Comparison of ENCODE assay signal across 8 cellular contexts in the genomic region with DNA sequence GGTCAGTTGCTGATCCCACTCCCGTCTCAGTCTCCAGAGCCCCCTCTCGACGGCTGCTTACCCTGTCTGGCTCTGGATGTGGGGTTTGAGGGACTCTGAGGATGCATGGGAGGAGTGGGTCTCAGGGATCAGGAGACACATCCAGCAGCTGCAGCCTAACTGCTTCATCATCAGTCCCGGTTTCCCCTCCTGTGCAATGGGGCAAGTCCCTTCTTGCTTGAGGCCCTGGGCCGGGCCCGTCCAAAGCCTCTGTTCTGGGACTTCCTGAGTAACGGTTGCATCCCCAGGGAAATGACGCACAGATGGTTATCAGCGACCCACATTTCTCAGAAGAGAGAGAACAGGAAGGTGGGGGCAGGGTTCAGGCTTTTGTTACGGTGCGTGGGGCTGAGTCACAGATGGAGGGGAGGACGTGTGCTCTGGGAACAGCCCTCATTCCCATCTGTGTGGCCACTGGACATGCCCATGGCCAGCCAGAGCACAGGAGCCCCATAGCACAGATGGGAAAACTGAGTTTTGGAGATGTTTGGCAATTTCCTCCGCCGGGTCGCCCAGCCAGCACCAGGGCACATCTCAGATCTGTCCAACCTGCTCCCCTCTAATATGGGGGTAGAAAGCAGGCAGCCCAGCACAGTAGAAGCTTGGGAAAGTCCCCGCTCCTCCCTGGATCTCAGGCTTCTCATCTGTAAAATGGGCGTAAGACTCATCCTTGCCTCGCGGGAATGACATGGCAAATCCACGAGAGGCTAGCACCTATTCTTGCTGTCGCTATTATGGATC. TPM values are rescaled to one million over a fixed set of nuclear protein-coding genes. Genes with fewer than 3 reads are reported as not detected.
DNase-seq lines count a peak whose midpoint lies in the region; ATAC-seq and TF ChIP-seq lines count a peak whose summit lies in the region.

No MANE protein-coding gene starts in this region.

- no peaks in the 10 kb centered on the region for H3K9me3 ChIP-seq in colonic mucosa
- H3K9me3 ChIP-seq in mucosa of rectum (ENCODE audit: control insufficient read depth in 2 of 2, low read length in 2 of 2) = no peaks in the 10 kb centered on the region

- CTCF ChIA-PET in activated CD4-positive, alpha-beta T cell treated with anti-CD3 and anti-CD28 coated beads for 36 hours (lab: Charles Lee) = interaction anchor here (0.7 kb wide), 1 partner anchor 27 kb away, joined by 3 read pairs; no protein-coding TSS in a partner anchor

- peak overlapping the region; percentile 54 for H3K4me3 ChIP-seq in ACC112 (ENCODE audit: low read depth, low read length)
- no peak overlapping the region for H3K4me3 ChIP-seq in colonic mucosa
- H3K4me3 ChIP-seq in mucosa of rectum (ENCODE audit: low read length in 2 of 2) = peak overlapping the region in 1 of 2 donors; percentile 45

- H3K27ac ChIP-seq in ACC112 (ENCODE audit: low read depth, low read length) (peak overlapping the region; percentile 98), colonic mucosa (peak overlapping the region; percentile 36), mucosa of rectum (ENCODE audit: low read depth in 2 of 2, low read length in 2 of 2) (peak overlapping the region; percentile 23 to 56)

- H3K4me1 ChIP-seq in ACC112 (ENCODE audit: control insufficient read depth, insufficient read depth, low read length, unreplicated experiment) (peaks cover 11% of the 10 kb centered on the region), colonic mucosa (no peaks in the 10 kb centered on the region), mucosa of rectum (ENCODE audit: control insufficient read depth in 2 of 2, insufficient read depth in 2 of 2, low read length in 2 of 2) (no peaks in the 10 kb centered on the region)

- H3K27me3 Mint-ChIP-seq in activated CD4-positive, alpha-beta T cell treated with anti-CD3 and anti-CD28 coated beads for 36 hours = no peaks in the 10 kb centered on the region
- peaks cover 3% of the 10 kb centered on the region for H3K27me3 Mint-ChIP-seq in progenitor cell of endocrine pancreas

- no peak overlapping the region for H3K4me3 Mint-ChIP-seq in activated CD4-positive, alpha-beta T cell treated with anti-CD3 and anti-CD28 coated beads for 36 hours
- no peak overlapping the region for H3K4me3 Mint-ChIP-seq in progenitor cell of endocrine pancreas (ENCODE audit: low read depth)

- ATAC-seq in activated CD4-positive, alpha-beta T cell treated with anti-CD3 and anti-CD28 coated beads for 36 hours = peak; percentile 95

- peaks cover 29% of the 10 kb centered on the region for H3K36me3 Mint-ChIP-seq in activated CD4-positive, alpha-beta T cell treated with anti-CD3 and anti-CD28 coated beads for 36 hours (ENCODE audit: low read depth)
- H3K36me3 Mint-ChIP-seq in progenitor cell of endocrine pancreas (ENCODE audit: insufficient read depth) = no peaks in the 10 kb centered on the region

- H3K79me2 ChIP-seq in ACC112 (ENCODE audit: control insufficient read depth, insufficient read depth, low read length, unreplicated experiment) = no peaks in the 10 kb centered on the region

- H3K27ac Mint-ChIP-seq in activated CD4-positive, alpha-beta T cell treated with anti-CD3 and anti-CD28 coated beads for 36 hours = no peak overlapping the region
- no peak overlapping the region for H3K27ac Mint-ChIP-seq in progenitor cell of endocrine pancreas

- TF ChIP-seq POLR2A in GM19193 (IDR thresholded peaks at IDR 0.05; ENCODE audit: extremely low read depth, insufficient read depth, insufficient read length) = peak; percentile 58

- peaks cover 1% of the 10 kb centered on the region for H3K9me3 Mint-ChIP-seq in activated CD4-positive, alpha-beta T cell treated with anti-CD3 and anti-CD28 coated beads for 36 hours (ENCODE audit: low read depth)
- no peaks in the 10 kb centered on the region for H3K9me3 Mint-ChIP-seq in progenitor cell of endocrine pancreas (ENCODE audit: low read depth)

- no peak overlapping the region for H2AFZ ChIP-seq in ACC112 (ENCODE audit: low read length, unreplicated experiment)

- H3K36me3 ChIP-seq in ACC112 (ENCODE audit: insufficient read depth, low read length) (no peaks in the 10 kb centered on the region), colonic mucosa (no peaks in the 10 kb centered on the region), mucosa of rectum (ENCODE audit: control insufficient read depth in 2 of 2, insufficient read depth in 2 of 2, low read length in 2 of 2) (peaks cover 0 to 3% of the 10 kb centered on the region in 2 donors)

- H3K4me1 Mint-ChIP-seq in activated CD4-positive, alpha-beta T cell treated with anti-CD3 and anti-CD28 coated beads for 36 hours = peaks cover 4% of the 10 kb centered on the region
- H3K4me1 Mint-ChIP-seq in progenitor cell of endocrine pancreas (ENCODE audit: low read depth) = no peaks in the 10 kb centered on the region

- H3K9ac ChIP-seq in colonic mucosa (ENCODE audit: low read depth in 2 of 2, low read length in 2 of 2) = peak overlapping the region in 1 of 2 donors; percentile 50
- no peak overlapping the region for H3K9ac ChIP-seq in mucosa of rectum (ENCODE audit: low read depth in 1 of 2, low read length in 2 of 2)

- DNase-seq in Kasumi-1 (lab: John Stamatoyannopoulos, UW) (peak; percentile 95 to 96), colonic mucosa (peak; percentile 49), stromal cell of bone marrow (ENCODE audit: low read depth) (peak; percentile 98), progenitor cell of endocrine pancreas (ENCODE audit: low spot score, unreplicated experiment) (no peak)
- peak; percentile 92 for DNase-seq in activated CD4-positive, alpha-beta T cell treated with anti-CD3 and anti-CD28 coated beads for 36 hours

- intact Hi-C loops in activated CD4-positive, alpha-beta T cell treated with anti-CD3 and anti-CD28 coated beads for 36 hours (cut with DNase I, micrococcal nuclease) = loop anchor here (1.0 to 2.0 kb wide), 4 partner anchors 13 to 30 kb away; partner anchors contain the start of gene NCLN (in 1 of the 2)
- intact Hi-C loops in colonic mucosa (cut with DNase I) = no loop called here

- POLR2A ChIA-PET in activated CD4-positive, alpha-beta T cell treated with anti-CD3 and anti-CD28 coated beads for 36 hours (lab: Charles Lee) = no interaction called here

- H3K27me3 ChIP-seq in ACC112 (ENCODE audit: insufficient read depth, low read length) = no peaks in the 10 kb centered on the region
- no peaks in the 10 kb centered on the region for H3K27me3 ChIP-seq in colonic mucosa
- H3K27me3 ChIP-seq in mucosa of rectum (ENCODE audit: control insufficient read depth in 2 of 2, insufficient read depth in 2 of 2, low read length in 2 of 2) = no peaks in the 10 kb centered on the region

- no peak for TF ChIP-seq CTCF in colonic mucosa (IDR thresholded peaks at IDR 0.05)
- no peak for TF ChIP-seq CTCF in progenitor cell of endocrine pancreas (IDR thresholded peaks at IDR 0.05; ENCODE audit: unreplicated experiment)

RNA-seq across cellular contexts. Expression of gene GNA15, which starts 19.3 kb away (rescaled TPM):
- 10 to 100 TPM; 64.9 to 70.9 TPM for total RNA-seq in activated CD4-positive, alpha-beta T cell treated with anti-CD3 and anti-CD28 coated beads for 36 hours
- total RNA-seq in colonic mucosa = 1 to 10 TPM; 1.6 to 6.6 TPM
- total RNA-seq in progenitor cell of endocrine pancreas = not detected in 2 replicates

RNA-seq across cellular contexts. Expression of gene S1PR4, which starts 23.4 kb away (rescaled TPM):
- 10 to 100 TPM; 29.0 to 32.2 TPM for total RNA-seq in activated CD4-positive, alpha-beta T cell treated with anti-CD3 and anti-CD28 coated beads for 36 hours
- total RNA-seq in colonic mucosa (1 to 10 TPM in 1 of 2 donors, under 1 TPM in 1; 0.96 to 1.1 TPM), progenitor cell of endocrine pancreas (not detected in 2 replicates)

RNA-seq across cellular contexts. Expression of gene NCLN, which starts 30.6 kb away (rescaled TPM):
- 10 to 100 TPM; 55.6 to 58.2 TPM for total RNA-seq in activated CD4-positive, alpha-beta T cell treated with anti-CD3 and anti-CD28 coated beads for 36 hours
- total RNA-seq in colonic mucosa (100 to 1,000 TPM in 1 of 2 donors, 10 to 100 TPM in 1; 75.0 to 195 TPM), progenitor cell of endocrine pancreas (54.6 and 57.7 TPM in 2 replicates)

Comparison
In these comparisons a context has a peak if more than half of its experiments do, and no peak if none do; other contexts are left out.
1. H3K27ac ChIP-seq: peak in every context shown above with its lines; median percentile 98 in ACC112; 40 in mucosa of rectum; 36 in colonic mucosa.
2. RNA of gene GNA15, which starts 19.3 kb away (total RNA-seq): 64.9 to 70.9 TPM in activated CD4-positive, alpha-beta T cell treated with anti-CD3 and anti-CD28 coated beads for 36 hours; 1.6 to 6.6 TPM in colonic mucosa and not detected in progenitor cell of endocrine pancreas; every median in the first group is over 4 times any median in the second.
3. RNA of gene S1PR4, which starts 23.4 kb away (total RNA-seq): 29.0 to 32.2 TPM in activated CD4-positive, alpha-beta T cell treated with anti-CD3 and anti-CD28 coated beads for 36 hours; 0.96 to 1.1 TPM in colonic mucosa and not detected in progenitor cell of endocrine pancreas; every median in the first group is over 10 times any median in the second.